In genomic region chr1:208598021-208598420, GRCh38 we compare ENCODE assay signal across 33 cellular contexts.
"Had no signal": no experiment of that assay in that cellular context is flagged by ENCODE, and none has a peak within 500 bp of the region (broad histone marks: within the 10 kb centered on the region; RNA-seq: fewer than 3 reads in every experiment).

No MANE protein-coding gene starts in this region.

- H3K27me3 ChIP-seq: body of pancreas, breast epithelium, MG63, Peyer's patch had no signal

- H3K4me1 Mint-ChIP-seq: activated CD4-positive, alpha-beta T cell treated with anti-CD3 and anti-CD28 coated beads, Interleukin-2, amount 10 ng/mL, durations not matched to agents 24 days and 14 days; activated naive CD4-positive, alpha-beta T cell treated with anti-CD3 and anti-CD28 coated beads, Interleukin-2, amount 50 U/mL, for 24 hours had no signal

- H3K36me3 Mint-ChIP-seq: activated naive CD4-positive, alpha-beta T cell treated with anti-CD3 and anti-CD28 coated beads, Interleukin-2, amount 50 U/mL, for 24 hours; activated naive CD8-positive, alpha-beta T cell treated with anti-CD3 and anti-CD28 coated beads, Interleukin-2, amount 10 ng/mL, durations not matched to agents 7 days and 5 days had no signal

- H3K9me3 ChIP-seq: body of pancreas, breast epithelium, MG63, Peyer's patch had no signal

- H3K4me3 ChIP-seq: body of pancreas, breast epithelium, MG63, Peyer's patch had no signal

- H3K27ac Mint-ChIP-seq: activated CD4-positive, alpha-beta T cell treated with anti-CD3 and anti-CD28 coated beads, Interleukin-2, amount 10 ng/mL, durations not matched to agents 24 days and 14 days; activated CD8-positive, alpha-beta T cell treated with anti-CD3 and anti-CD28 coated beads, Interleukin-2, amount 10 ng/mL, durations not matched to agents 7 days and 5 days; activated naive CD4-positive, alpha-beta T cell treated with anti-CD3 and anti-CD28 coated beads, Interleukin-2, amount 50 U/mL, for 24 hours; activated naive CD8-positive, alpha-beta T cell treated with anti-CD3 and anti-CD28 coated beads, Interleukin-2, amount 10 ng/mL, durations not matched to agents 7 days and 5 days; activated T-cell treated with anti-CD3 and anti-CD28 coated beads, Interleukin-2, amount 50 U/mL, for 24 hours; activated T-helper 2 cell treated with anti-CD3 and anti-CD28 coated beads, Interferon-gamma antibody, Interleukin-2, Interleukin-4, amounts not matched to agents 10 μg/mL and 5 μg/mL and 100 μg/mL, durations not matched to agents 14 hours and 24 hours and 36 hours had no signal

- ATAC-seq: activated CD8-positive, alpha-beta T cell treated with anti-CD3 and anti-CD28 coated beads, Interleukin-2, amount 10 ng/mL, durations not matched to agents 7 days and 5 days; body of pancreas; PC-3; Right ventricle myocardium inferior had no signal

- H3K9me3 Mint-ChIP-seq: activated CD4-positive, alpha-beta T cell treated with anti-CD3 and anti-CD28 coated beads, Interleukin-2, amount 10 ng/mL, durations not matched to agents 24 days and 14 days; activated naive CD4-positive, alpha-beta T cell treated with anti-CD3 and anti-CD28 coated beads, Interleukin-2, amount 50 U/mL, for 24 hours; activated naive CD8-positive, alpha-beta T cell treated with anti-CD3 and anti-CD28 coated beads, Interleukin-2, amount 10 ng/mL, durations not matched to agents 7 days and 5 days; activated T-cell treated with anti-CD3 and anti-CD28 coated beads, Interleukin-2, amount 50 U/mL, for 24 hours; activated T-helper 2 cell treated with anti-CD3 and anti-CD28 coated beads, Interferon-gamma antibody, Interleukin-2, Interleukin-4, amounts not matched to agents 10 μg/mL and 5 μg/mL and 100 μg/mL, durations not matched to agents 14 hours and 24 hours and 36 hours had no signal

- H3K4me3 Mint-ChIP-seq: activated CD4-positive, alpha-beta T cell treated with anti-CD3 and anti-CD28 coated beads, Interleukin-2, amount 10 ng/mL, durations not matched to agents 24 days and 14 days; activated CD8-positive, alpha-beta T cell treated with anti-CD3 and anti-CD28 coated beads, Interleukin-2, amount 10 ng/mL, durations not matched to agents 7 days and 5 days; activated naive CD4-positive, alpha-beta T cell treated with anti-CD3 and anti-CD28 coated beads, Interleukin-2, amount 50 U/mL, for 24 hours; activated naive CD8-positive, alpha-beta T cell treated with anti-CD3 and anti-CD28 coated beads, Interleukin-2, amount 10 ng/mL, durations not matched to agents 7 days and 5 days; activated T-cell treated with anti-CD3 and anti-CD28 coated beads, Interleukin-2, amount 50 U/mL, for 24 hours had no signal

- DNase-seq: activated CD4-positive, alpha-beta T cell treated with anti-CD3 and anti-CD28 coated beads for 1 hour; activated CD4-positive, alpha-beta T cell treated with anti-CD3 and anti-CD28 coated beads, Interleukin-2, amount 10 ng/mL, durations not matched to agents 24 days and 14 days; activated CD4-positive, alpha-beta T cell treated with anti-CD3 and anti-CD28 coated beads, Interleukin-2, amount 50 U/mL, for 48 hours; activated CD4-positive, CD25-positive, alpha-beta regulatory T cell; activated CD8-positive, alpha-beta T cell treated with anti-CD3 and anti-CD28 coated beads, Interleukin-2, amount 10 ng/mL, durations not matched to agents 7 days and 5 days; activated gamma-delta T cell; activated naive CD4-positive, alpha-beta T cell treated with Interleukin-2 at 50 U/mL for 16 hours; activated naive CD8-positive, alpha-beta T cell treated with anti-CD3 and anti-CD28 coated beads, Interleukin-2, amount 10 ng/mL, durations not matched to agents 7 days and 5 days; activated T-cell treated with anti-CD3 and anti-CD28 coated beads, Interleukin-2, amount 50 U/mL, for 24 hours; amygdala; body of pancreas; cerebellar nuclear complex; Kasumi-1; MG63; NCI-H1048; NCI-H1105 treated with DMSO at 0.1 percent for 48 hours; NCI-H1694; NCI-H2029; NCI-H345; NCI-H524 treated with DMSO at 0.1 percent for 48 hours; PC-3; Peyer's patch; RPMI8226; SIG-M5; SW 1271; T-helper 1 cell; T-helper 2 cell; T-helper 9 cell; WERI-Rb-1 had no signal

- H3K36me3 ChIP-seq: breast epithelium, MG63, Peyer's patch, WERI-Rb-1 had no signal

- H3K27ac ChIP-seq: body of pancreas, breast epithelium, Peyer's patch, WERI-Rb-1 had no signal

- H3K27me3 Mint-ChIP-seq: activated naive CD4-positive, alpha-beta T cell treated with anti-CD3 and anti-CD28 coated beads, Interleukin-2, amount 50 U/mL, for 24 hours had no signal

- H3K4me1 ChIP-seq: body of pancreas, breast epithelium, Peyer's patch had no signal
